In the genomic region with DNA sequence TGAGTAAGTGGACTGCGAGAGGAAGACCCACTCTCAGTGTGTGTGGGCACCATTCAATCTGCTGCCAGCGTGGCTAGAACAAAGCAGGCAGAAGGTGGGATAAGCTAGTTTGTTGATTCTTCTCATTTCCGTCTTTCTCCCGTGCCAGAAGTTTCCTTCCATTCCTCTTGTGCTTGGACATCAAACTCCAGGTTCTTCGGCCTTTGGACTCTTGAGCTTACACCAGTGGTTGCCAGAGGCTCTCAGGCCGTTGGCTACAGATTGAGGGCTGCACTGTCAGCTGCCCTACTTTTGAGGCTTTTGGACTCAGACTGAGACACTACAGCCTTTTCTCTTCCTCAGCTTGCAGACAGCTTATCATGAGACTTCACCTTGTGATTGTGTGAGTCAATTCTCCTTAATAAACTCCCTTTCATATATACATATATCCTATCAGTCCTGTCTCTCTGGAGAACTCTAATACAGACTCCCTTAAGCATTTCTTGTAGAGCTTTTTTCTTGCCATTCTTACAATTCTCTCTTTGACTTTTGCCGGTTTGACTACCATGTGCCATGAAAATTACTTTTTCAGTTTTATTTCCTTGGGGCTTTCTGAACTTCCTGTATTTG, we compare ENCODE assay signal across 22 cellular contexts.
"Had no signal": no experiment of that assay in that cellular context is flagged by ENCODE, and none has a peak within 500 bp of the region (broad histone marks: within the 10 kb centered on the region; RNA-seq: fewer than 3 reads in every experiment).

No MANE protein-coding gene starts in this region.

- H3K27me3 ChIP-seq: brain microvascular endothelial cell, cardiac muscle cell had no signal

- H3K36me3 ChIP-seq: brain microvascular endothelial cell, cardiac muscle cell had no signal

- H3K4me3 Mint-ChIP-seq: activated CD4-positive, alpha-beta memory T cell treated with anti-CD3 and anti-CD28 coated beads, Interleukin-2, amount 10 ng/mL, durations not matched to agents 7 days and 5 days; activated CD4-positive, alpha-beta T cell treated with anti-CD3 and anti-CD28 coated beads, Interleukin-2, amount 10 ng/mL, durations not matched to agents 7 days and 5 days; activated naive CD4-positive, alpha-beta T cell treated with anti-CD3 and anti-CD28 coated beads, Interleukin-2, amount 10 ng/mL, durations not matched to agents 7 days and 5 days; activated naive CD8-positive, alpha-beta T cell treated with anti-CD3 and anti-CD28 coated beads for 36 hours; activated T-cell treated with anti-CD3 and anti-CD28 coated beads, Interleukin-2, amount 50 U/mL, for 72 hours; T-helper 17 cell had no signal

- H3K27ac ChIP-seq: brain microvascular endothelial cell, cardiac muscle cell, VCaP had no signal

- H3K36me3 Mint-ChIP-seq: activated naive CD4-positive, alpha-beta T cell treated with anti-CD3 and anti-CD28 coated beads, Interleukin-2, amount 10 ng/mL, durations not matched to agents 7 days and 5 days; activated naive CD8-positive, alpha-beta T cell treated with anti-CD3 and anti-CD28 coated beads for 36 hours had no signal

- H3K27ac Mint-ChIP-seq: activated CD4-positive, alpha-beta memory T cell treated with anti-CD3 and anti-CD28 coated beads, Interleukin-2, amount 10 ng/mL, durations not matched to agents 7 days and 5 days; activated CD4-positive, alpha-beta T cell treated with anti-CD3 and anti-CD28 coated beads, Interleukin-2, amount 10 ng/mL, durations not matched to agents 7 days and 5 days; activated naive CD4-positive, alpha-beta T cell treated with anti-CD3 and anti-CD28 coated beads, Interleukin-2, amount 10 ng/mL, durations not matched to agents 7 days and 5 days; activated naive CD8-positive, alpha-beta T cell treated with anti-CD3 and anti-CD28 coated beads for 36 hours; activated T-cell treated with anti-CD3 and anti-CD28 coated beads, Interleukin-2, amount 50 U/mL, for 72 hours; activated T-helper 2 cell treated with anti-CD3 and anti-CD28 coated beads, Interferon-gamma antibody, Interleukin-2, Interleukin-4, amounts not matched to agents 10 μg/mL and 5 μg/mL and 100 μg/mL, durations not matched to agents 14 hours and 24 hours and 36 hours; T-helper 17 cell had no signal

- ATAC-seq: activated T-cell treated with anti-CD3 and anti-CD28 coated beads, Interleukin-2, amount 50 U/mL, for 72 hours; T-helper 17 cell had no signal

- H3K4me1 Mint-ChIP-seq: activated CD4-positive, alpha-beta memory T cell treated with anti-CD3 and anti-CD28 coated beads, Interleukin-2, amount 10 ng/mL, durations not matched to agents 7 days and 5 days; activated CD4-positive, alpha-beta T cell treated with anti-CD3 and anti-CD28 coated beads, Interleukin-2, amount 10 ng/mL, durations not matched to agents 7 days and 5 days; activated naive CD4-positive, alpha-beta T cell treated with anti-CD3 and anti-CD28 coated beads, Interleukin-2, amount 10 ng/mL, durations not matched to agents 7 days and 5 days; activated naive CD8-positive, alpha-beta T cell treated with anti-CD3 and anti-CD28 coated beads for 36 hours; T-helper 17 cell had no signal

- H3K27me3 Mint-ChIP-seq: activated CD4-positive, alpha-beta memory T cell treated with anti-CD3 and anti-CD28 coated beads, Interleukin-2, amount 10 ng/mL, durations not matched to agents 7 days and 5 days; activated CD4-positive, alpha-beta T cell treated with anti-CD3 and anti-CD28 coated beads, Interleukin-2, amount 10 ng/mL, durations not matched to agents 7 days and 5 days; activated naive CD4-positive, alpha-beta T cell treated with anti-CD3 and anti-CD28 coated beads, Interleukin-2, amount 10 ng/mL, durations not matched to agents 7 days and 5 days; activated naive CD8-positive, alpha-beta T cell treated with anti-CD3 and anti-CD28 coated beads for 36 hours; T-helper 17 cell had no signal

- H3K4me3 ChIP-seq: cardiac muscle cell had no signal

- DNase-seq: activated CD4-positive, alpha-beta memory T cell treated with anti-CD3 and anti-CD28 coated beads, Interleukin-2, amount 10 ng/mL, durations not matched to agents 7 days and 5 days; activated CD4-positive, alpha-beta T cell treated with anti-CD3 and anti-CD28 coated beads, Interleukin-2, amount 10 ng/mL, durations not matched to agents 7 days and 5 days; activated CD4-positive, CD25-positive, alpha-beta regulatory T cell; activated gamma-delta T cell treated with Interleukin-2 at 50 U/mL for 16 hours; activated naive CD4-positive, alpha-beta T cell treated with anti-CD3 and anti-CD28 coated beads, Interleukin-2, amount 10 ng/mL, durations not matched to agents 7 days and 5 days; activated naive CD8-positive, alpha-beta T cell treated with anti-CD3 and anti-CD28 coated beads for 36 hours; activated T-cell treated with anti-CD3 and anti-CD28 coated beads, Interleukin-2, amount 50 U/mL, for 72 hours; brain microvascular endothelial cell; Kasumi-1; KBM-7; NCI-H1092; NCI-H1417 treated with DMSO at 0.1 percent for 48 hours; NCI-H1694; NCI-H2029 treated with DMSO at 0.1 percent for 48 hours; NCI-H510A treated with DMSO at 0.1 percent for 48 hours; NCI-H69; SHP77 treated with DMSO at 0.1 percent for 48 hours; T-helper 17 cell; T-helper 9 cell had no signal
